ENCODE assay signal across 20 cellular contexts in the genomic region with DNA sequence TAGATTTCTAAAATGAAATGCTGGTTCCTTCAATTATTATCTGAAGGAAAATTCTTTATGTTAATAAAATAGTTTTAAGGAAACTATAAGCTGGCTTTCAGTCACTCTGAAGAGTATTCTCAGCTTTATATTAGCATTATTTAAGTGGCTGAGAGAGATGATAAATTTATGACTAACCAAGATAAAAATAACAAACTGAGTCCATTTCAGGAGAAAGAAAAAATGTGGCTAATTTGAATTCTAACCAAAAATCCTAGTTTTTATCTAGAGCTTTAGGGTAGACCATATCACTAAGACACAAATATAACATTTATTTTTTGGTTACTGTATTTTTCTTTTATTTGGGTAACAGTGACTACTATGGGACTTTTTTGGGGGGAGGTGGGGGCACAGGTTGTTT.
"Had no signal": no experiment of that assay in that cellular context is flagged by ENCODE, and none has a peak within 500 bp of the region (broad histone marks: within the 10 kb centered on the region; RNA-seq: fewer than 3 reads in every experiment).

No MANE protein-coding gene starts in this region.

- ATAC-seq: activated naive CD4-positive, alpha-beta T cell treated with anti-CD3 and anti-CD28 coated beads, Interleukin-2, amount 50 U/mL, for 72 hours; activated T-cell treated with anti-CD3 and anti-CD28 coated beads, Interleukin-2, amount 50 U/mL, for 72 hours; left colon; lower lobe of right lung; natural killer cell; stimulated activated effector memory CD8-positive, alpha-beta T cell treated with anti-CD3 and anti-CD28 coated beads, Interleukin-12 subunit alpha, Interleukin-12 subunit beta, amount 100 ng/mL, for 72 hours had no signal

- DNase-seq: activated CD4-positive, alpha-beta T cell treated with anti-CD3 and anti-CD28 coated beads for 1 hour; activated CD8-positive, alpha-beta memory T cell treated with anti-CD3 and anti-CD28 coated beads for 24 hours; activated gamma-delta T cell; activated T-cell treated with anti-CD3 and anti-CD28 coated beads, Interleukin-2, amount 50 U/mL, for 72 hours; adrenal gland; effector memory CD4-positive, alpha-beta T cell; foreskin fibroblast; islet precursor cell; left colon; lower lobe of right lung; natural killer cell; nucleus accumbens; stimulated activated CD4-positive, alpha-beta T cell treated with anti-CD3 and anti-CD28 coated beads, Interleukin-4, amount 100 ng/mL, for 1 hour; WERI-Rb-1 had no signal

- H3K9me3 ChIP-seq: adrenal gland, esophagus muscularis mucosa, lower lobe of right lung, right atrium auricular region, thoracic aorta had no signal

- H3K36me3 ChIP-seq: adrenal gland, right atrium auricular region, thoracic aorta, WERI-Rb-1 had no signal

- H3K27ac ChIP-seq: adrenal gland, esophagus muscularis mucosa, lower lobe of right lung, right atrium auricular region, thoracic aorta, WERI-Rb-1 had no signal

- H3K4me3 ChIP-seq: adrenal gland, esophagus muscularis mucosa, lower lobe of right lung, right atrium auricular region, smooth muscle cell, thoracic aorta had no signal

- H3K27me3 ChIP-seq: adrenal gland, esophagus muscularis mucosa, right atrium auricular region had no signal
